Comparison of ENCODE assay signal across 20 cellular contexts in genomic region chr13:25686831-25687495, GRCh38.
DNase-seq lines count a peak whose midpoint lies in the region; ATAC-seq and TF ChIP-seq lines count a peak whose summit lies in the region.
"Had no signal": no experiment of that assay in that cellular context is flagged by ENCODE, and none has a peak within 500 bp of the region (broad histone marks: within the 10 kb centered on the region; RNA-seq: fewer than 3 reads in every experiment).

No MANE protein-coding gene starts in this region.

- H3K4me1 ChIP-seq in gastroesophageal sphincter (peaks cover 0 to 9% (median 0%) of the 10 kb centered on the region in 3 donors), tibial nerve (peaks cover 0 to 6% (median 2%) of the 10 kb centered on the region in 4 donors)
- H3K4me1 ChIP-seq: A549, left lung, testis had no signal

- H3K27ac ChIP-seq in C4-2B (peak overlapping the region; percentile 9), gastroesophageal sphincter (no peak overlapping the region), tibial nerve (no peak overlapping the region)
- H3K27ac ChIP-seq: A549, KMS-11, left lung, testis had no signal

- TF ChIP-seq EP300 in gastroesophageal sphincter (IDR thresholded peaks at IDR 0.05) (no peak), tibial nerve (IDR thresholded peaks at IDR 0.05) (no peak)

- TF ChIP-seq CTCF in C4-2B (conservative IDR thresholded peaks at IDR 0.05) (no peak), gastroesophageal sphincter (IDR thresholded peaks at IDR 0.05) (no peak), tibial nerve (IDR thresholded peaks at IDR 0.05) (no peak)

- no peaks in the 10 kb centered on the region for H3K36me3 ChIP-seq in gastroesophageal sphincter
- H3K36me3 ChIP-seq in tibial nerve: no peaks in the 10 kb centered on the region
- H3K36me3 ChIP-seq: left lung had no signal

- H3K27me3 ChIP-seq in gastroesophageal sphincter: no peaks in the 10 kb centered on the region
- H3K27me3 ChIP-seq in tibial nerve: no peaks in the 10 kb centered on the region
- H3K27me3 ChIP-seq: left lung, testis had no signal

- ATAC-seq in gastroesophageal sphincter: peak; percentile 50
- no peak for ATAC-seq in GM21737 (IDR thresholded peaks at IDR 0.05; ENCODE audit: unreplicated experiment)
- ATAC-seq: A549; activated CD4-positive, alpha-beta T cell treated with anti-CD3 and anti-CD28 coated beads for 36 hours had no signal

- DNase-seq in NCI-H1436 treated with DMSO at 0.1 percent for 48 hours (lab: John Stamatoyannopoulos, UW) (peak; percentile 66), NCI-H510A (lab: John Stamatoyannopoulos, UW) (peak; percentile 76), tibial nerve (ENCODE audit: low spot score in 2 of 2) (no peak), T-helper 2 cell (no peak)
- DNase-seq in activated T-cell treated with anti-CD3 and anti-CD28 coated beads, Interleukin-2, amount 50 U/mL, for 1 hour: no peak
- DNase-seq: activated CD4-positive, alpha-beta T cell treated with anti-CD3 and anti-CD28 coated beads for 36 hours; activated naive CD8-positive, alpha-beta T cell treated with anti-CD3 and anti-CD28 coated beads for 36 hours; CD4-positive, CD25-positive, alpha-beta regulatory T cell; effector memory CD4-positive, alpha-beta T cell; GDM1; HFFc6; left lung; NCI-H524; stimulated activated CD4-positive, alpha-beta T cell treated with anti-CD3 and anti-CD28 coated beads, Interleukin-2, amount 100 ng/mL, for 24 hours; testis had no signal

- WGBS in gastroesophageal sphincter (ENCODE audit: low coverage in 1 of 2), 2 donors: 84 to 100% methylated on average over 5 to 6 of the region's 9 CpGs
- WGBS in tibial nerve, 2 donors: 77 to 81% methylated on average over 9 of the region's 9 CpGs

- H3K4me3 ChIP-seq in gastroesophageal sphincter (no peak overlapping the region), tibial nerve (no peak overlapping the region)
- H3K4me3 ChIP-seq: A549, left lung, testis had no signal

- TF ChIP-seq POLR2A in gastroesophageal sphincter (IDR thresholded peaks at IDR 0.05) (no peak), tibial nerve (IDR thresholded peaks at IDR 0.05) (no peak)

- H3K9me3 ChIP-seq in gastroesophageal sphincter (no peaks in the 10 kb centered on the region), tibial nerve (no peaks in the 10 kb centered on the region)
- H3K9me3 ChIP-seq: A549, left lung, testis had no signal

Comparison
In these comparisons a context has a peak if more than half of its experiments do, and no peak if none do; other contexts are left out.
1. DNase-seq: peak in NCI-H1436 treated with DMSO at 0.1 percent for 48 hours (single experiment) and NCI-H510A (single experiment); none in tibial nerve (0 of 2), activated T-cell treated with anti-CD3 and anti-CD28 coated beads, Interleukin-2, amount 50 U/mL, for 1 hour (single experiment) and T-helper 2 cell (0 of 5).